Comparison of ENCODE assay signal across 12 cellular contexts in the genomic region with DNA sequence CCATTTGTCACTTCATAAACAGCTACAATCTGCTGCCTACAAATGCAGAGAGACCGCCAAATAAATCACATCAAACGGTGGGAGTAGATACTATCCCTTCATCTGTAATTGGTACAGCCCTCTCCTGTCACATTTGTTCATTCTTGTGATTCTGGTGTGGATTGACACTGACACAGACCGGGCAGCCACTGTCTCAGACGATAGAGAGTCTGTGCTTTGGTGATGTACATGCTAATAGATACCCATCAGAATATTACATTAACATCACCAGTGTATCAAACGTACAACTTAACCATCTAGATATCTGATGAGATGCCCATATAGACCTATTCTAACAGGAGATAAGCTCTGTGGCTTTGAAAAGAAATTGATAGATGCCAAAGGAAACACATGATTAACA.
"Had no signal": no experiment of that assay in that cellular context is flagged by ENCODE, and none has a peak within 500 bp of the region (broad histone marks: within the 10 kb centered on the region; RNA-seq: fewer than 3 reads in every experiment).

No MANE protein-coding gene starts in this region.

- H3K4me3 ChIP-seq: lung, stomach, thyroid gland, vagina had no signal

- H3K27me3 ChIP-seq: stomach, thyroid gland, vagina had no signal

- H3K36me3 ChIP-seq: stomach, thyroid gland, vagina had no signal

- DNase-seq: activated CD4-positive, alpha-beta T cell treated with anti-CD3 and anti-CD28 coated beads, Interleukin-2, amount 10 ng/mL, durations not matched to agents 24 days and 14 days; activated naive CD4-positive, alpha-beta T cell treated with anti-CD3 and anti-CD28 coated beads for 36 hours; activated T-cell treated with anti-CD3 and anti-CD28 coated beads for 4 hours; effector memory CD8-positive, alpha-beta T cell; natural killer cell; occipital lobe; stimulated activated CD4-positive, alpha-beta T cell treated with anti-CD3 and anti-CD28 coated beads, Interleukin-15, amount 100 ng/mL, for 24 hours; stomach; T-helper 17 cell; thyroid gland had no signal

- H3K9me3 ChIP-seq: stomach, thyroid gland, vagina had no signal
